Comparison of ENCODE assay signal across 8 cellular contexts in genomic region chr21:39388038-39388810, GRCh38. TPM values are rescaled to one million over a fixed set of nuclear protein-coding genes. Genes with fewer than 3 reads are reported as not detected.
DNase-seq lines count a peak whose midpoint lies in the region; ATAC-seq and TF ChIP-seq lines count a peak whose summit lies in the region.

No MANE protein-coding gene starts in this region.

- peak overlapping the region; percentile 76 for H3K27ac Mint-ChIP-seq in activated naive CD8-positive, alpha-beta T cell

- H3K9me3 Mint-ChIP-seq in activated naive CD8-positive, alpha-beta T cell (ENCODE audit: low read depth): no peaks in the 10 kb centered on the region

- DNase-seq in GM12864 (ENCODE audit: low read depth) (no peak), MV-4-11 (lab: John Stamatoyannopoulos, UW) (peak; percentile 66), SKM-1 (lab: John Stamatoyannopoulos, UW; ENCODE audit: unreplicated experiment) (peak; percentile 73), cardiac muscle cell (ENCODE audit: low read depth in 1 of 2, low spot score in 1 of 2) (peak; percentile 85 to 89), tibial artery (peak; percentile 87 to 93)

- intact Hi-C loops in tibial artery (cut with DNase I; ENCODE audit: low total_unique reads): loop anchor here (2.0 to 10.0 kb wide), 3 partner anchors 57 to 203 kb away; partner anchors contain the start of genes LCA5L and PSMG1

- H3K79me2 ChIP-seq in parathyroid adenoma: peaks cover 8% of the 10 kb centered on the region

- H3K27me3 ChIP-seq in cardiac muscle cell (no peaks in the 10 kb centered on the region), parathyroid adenoma (ENCODE audit: control insufficient read depth, insufficient read depth, low read length) (no peaks in the 10 kb centered on the region), tibial artery (no peaks in the 10 kb centered on the region)

- peak overlapping the region; percentile 36 for H2AFZ ChIP-seq in parathyroid adenoma

- H3K4me1 ChIP-seq in cardiac muscle cell (ENCODE audit: low read depth) (peaks cover 20% of the 10 kb centered on the region), parathyroid adenoma (peaks cover 4% of the 10 kb centered on the region), tibial artery (peaks cover 0 to 39% (median 26%) of the 10 kb centered on the region in 4 donors)

- H3K9me3 ChIP-seq in cardiac muscle cell (ENCODE audit: low read depth) (no peaks in the 10 kb centered on the region), parathyroid adenoma (ENCODE audit: control insufficient read depth, low read length) (no peaks in the 10 kb centered on the region), tibial artery (no peaks in the 10 kb centered on the region)

- TF ChIP-seq CTCF in GM12864 (IDR thresholded peaks at IDR 0.05; ENCODE audit: low read depth, low read length, missing control alignments): peak; percentile 93
- TF ChIP-seq CTCF in cardiac muscle cell (IDR thresholded peaks at IDR 0.05; ENCODE audit: low read depth, low read length): peak; percentile 91
- peak; percentile 75 for TF ChIP-seq CTCF in parathyroid adenoma (IDR thresholded peaks at IDR 0.05)
- TF ChIP-seq CTCF in tibial artery (IDR thresholded peaks at IDR 0.05): peak; percentile 88 to 93

- H3K27me3 Mint-ChIP-seq in activated naive CD8-positive, alpha-beta T cell: no peaks in the 10 kb centered on the region

- peaks cover 32% of the 10 kb centered on the region for H3K4me1 Mint-ChIP-seq in activated naive CD8-positive, alpha-beta T cell (ENCODE audit: low read depth)

- H3K27ac ChIP-seq in cardiac muscle cell (peak overlapping the region; percentile 73), parathyroid adenoma (no peak overlapping the region), tibial artery (peak overlapping the region; percentile 58 to 74)

- peak; percentile 77 for ATAC-seq in HG02610 (IDR thresholded peaks at IDR 0.05; ENCODE audit: unreplicated experiment)

- H3K36me3 ChIP-seq in cardiac muscle cell: peaks cover 9% of the 10 kb centered on the region
- no peaks in the 10 kb centered on the region for H3K36me3 ChIP-seq in parathyroid adenoma (ENCODE audit: control insufficient read depth, insufficient read depth, low read length)
- H3K36me3 ChIP-seq in tibial artery: peaks cover 20 to 28% (median 23%) of the 10 kb centered on the region in 3 donors

- H3K4me2 ChIP-seq in parathyroid adenoma (ENCODE audit: low read length): peak overlapping the region; percentile 47

- H3K4me3 Mint-ChIP-seq in activated naive CD8-positive, alpha-beta T cell: peak overlapping the region; percentile 87

- H3K36me3 Mint-ChIP-seq in activated naive CD8-positive, alpha-beta T cell: peaks cover 6% of the 10 kb centered on the region

- no peak overlapping the region for H3K9ac ChIP-seq in parathyroid adenoma

- H3K4me3 ChIP-seq in GM12864 (ENCODE audit: low read depth, low read length): peak overlapping the region; percentile 55
- peak overlapping the region; percentile 31 for H3K4me3 ChIP-seq in cardiac muscle cell
- H3K4me3 ChIP-seq in parathyroid adenoma (ENCODE audit: low read depth, low read length): peak overlapping the region; percentile 18
- H3K4me3 ChIP-seq in tibial artery: peak overlapping the region; percentile 43 to 56

RNA-seq across cellular contexts. Expression of gene HMGN1, which starts 39.3 kb away (rescaled TPM):
- 258 and 375 TPM in 2 replicates for total RNA-seq in cardiac muscle cell
- polyA plus RNA-seq in cardiac muscle cell: 559 and 612 TPM in 2 replicates

RNA-seq across cellular contexts. Expression of gene LCA5L, which starts 57.4 kb away (rescaled TPM):
- total RNA-seq in cardiac muscle cell: 2.0 and 2.9 TPM in 2 replicates
- polyA plus RNA-seq in cardiac muscle cell: 3.4 and 5.0 TPM in 2 replicates
